8 cellular contexts compared by ENCODE assay signal in genomic region chr18:58493516-58494253, GRCh38.
A peak's percentile ranks its signal among the peaks of the same experiment; 100 is the strongest.
DNase-seq lines count a peak whose midpoint lies in the region; ATAC-seq and TF ChIP-seq lines count a peak whose summit lies in the region.

No MANE protein-coding gene starts in this region.

- DNase-seq in CD4-positive, alpha-beta T cell: peak; percentile 48 to 68 (median 55)
- DNase-seq in Kasumi-1 (lab: John Stamatoyannopoulos, UW) (peak; percentile 73 to 80), RKO (ENCODE audit: low spot score) (peak; percentile 69), fibroblast of pulmonary artery (ENCODE audit: low read depth) (peak; percentile 87), non-pigmented ciliary epithelial cell (ENCODE audit: low read depth) (peak; percentile 59)
- DNase-seq in activated T-helper 1 cell treated with anti-CD3 and anti-CD28 coated beads, Interleukin-12 subunit alpha, Interleukin-12 subunit beta, Interleukin-2, Interleukin-4 antibody, amounts not matched to agents 30 ng/mL and 10 ng/mL and 1 ng/mL, durations not matched to agents 14 hours and 24 hours and 36 hours (ENCODE audit: low spot score): peak; percentile 57

- H3K36me3 ChIP-seq in stomach smooth muscle (ENCODE audit: control insufficient read depth in 2 of 2, insufficient read depth in 2 of 2, low read length in 2 of 2): no peaks in the 10 kb centered on the region

- peaks cover 37% of the 10 kb centered on the region for H3K4me1 ChIP-seq in stomach smooth muscle (ENCODE audit: control insufficient read depth, insufficient read depth, low read length)

- peak overlapping the region in 1 of 2 donors; percentile 42 for H3K9ac ChIP-seq in stomach smooth muscle (ENCODE audit: low read length in 2 of 2)

- H3K4me3 ChIP-seq in fibroblast of pulmonary artery (replicated peaks; ENCODE audit: low read depth, low read length): peak overlapping the region; percentile 14
- H3K4me3 ChIP-seq in stomach smooth muscle (ENCODE audit: low read length in 2 of 2): peak overlapping the region; percentile 13 to 66

- no peak overlapping the region for H3K27ac ChIP-seq in CD4-positive, alpha-beta T cell (ENCODE audit: low read depth, low read length)
- peak overlapping the region; percentile 46 for H3K27ac ChIP-seq in stomach smooth muscle (ENCODE audit: low read length)

- no peak overlapping the region for H3K4me3 Mint-ChIP-seq in CD4-positive, alpha-beta T cell
- no peak overlapping the region for H3K4me3 Mint-ChIP-seq in activated T-helper 1 cell treated with anti-CD3 and anti-CD28 coated beads, Interleukin-12 subunit alpha, Interleukin-12 subunit beta, Interleukin-2, Interleukin-4 antibody, amounts not matched to agents 30 ng/mL and 10 ng/mL and 1 ng/mL, durations not matched to agents 14 hours and 24 hours and 36 hours

- peak; percentile 96 for ATAC-seq in CD4-positive, alpha-beta T cell (ENCODE audit: poor library complexity)
- peak; percentile 55 for ATAC-seq in GM21390 (IDR thresholded peaks at IDR 0.05; ENCODE audit: unreplicated experiment)

- peaks cover 7% of the 10 kb centered on the region for H3K4me1 Mint-ChIP-seq in CD4-positive, alpha-beta T cell (ENCODE audit: low read depth)
- H3K4me1 Mint-ChIP-seq in activated T-helper 1 cell treated with anti-CD3 and anti-CD28 coated beads, Interleukin-12 subunit alpha, Interleukin-12 subunit beta, Interleukin-2, Interleukin-4 antibody, amounts not matched to agents 30 ng/mL and 10 ng/mL and 1 ng/mL, durations not matched to agents 14 hours and 24 hours and 36 hours (ENCODE audit: low read depth): peaks cover 12% of the 10 kb centered on the region

- H3K36me3 Mint-ChIP-seq in CD4-positive, alpha-beta T cell (ENCODE audit: low read depth): no peaks in the 10 kb centered on the region
- no peaks in the 10 kb centered on the region for H3K36me3 Mint-ChIP-seq in activated T-helper 1 cell treated with anti-CD3 and anti-CD28 coated beads, Interleukin-12 subunit alpha, Interleukin-12 subunit beta, Interleukin-2, Interleukin-4 antibody, amounts not matched to agents 30 ng/mL and 10 ng/mL and 1 ng/mL, durations not matched to agents 14 hours and 24 hours and 36 hours (ENCODE audit: low read depth)

- no peak overlapping the region for H3K27ac Mint-ChIP-seq in CD4-positive, alpha-beta T cell
- no peak overlapping the region for H3K27ac Mint-ChIP-seq in activated T-helper 1 cell treated with anti-CD3 and anti-CD28 coated beads, Interleukin-12 subunit alpha, Interleukin-12 subunit beta, Interleukin-2, Interleukin-4 antibody, amounts not matched to agents 30 ng/mL and 10 ng/mL and 1 ng/mL, durations not matched to agents 14 hours and 24 hours and 36 hours

- no peaks in the 10 kb centered on the region for H3K9me3 ChIP-seq in CD4-positive, alpha-beta T cell (ENCODE audit: control insufficient read depth, low read length)
- no peaks in the 10 kb centered on the region for H3K9me3 ChIP-seq in stomach smooth muscle (ENCODE audit: control insufficient read depth in 2 of 2, low read length in 2 of 2)

- POLR2A ChIA-PET in CD4-positive, alpha-beta T cell (lab: Charles Lee): interaction anchor here (0.7 kb wide), 1 partner anchor 92 kb away, joined by 3 read pairs; no protein-coding TSS in a partner anchor

- intact Hi-C loops in CD4-positive, alpha-beta T cell (cut with DNase I, micrococcal nuclease): loop anchor here (2.0 to 10.0 kb wide), 6 partner anchors 91 to 611 kb away; partner anchors contain the start of gene NEDD4L (in 1 of the 2)
- intact Hi-C loops in activated T-helper 1 cell treated with anti-CD3 and anti-CD28 coated beads, Interleukin-12 subunit alpha, Interleukin-12 subunit beta, Interleukin-2, Interleukin-4 antibody, amounts not matched to agents 30 ng/mL and 10 ng/mL and 1 ng/mL, durations not matched to agents 14 hours and 24 hours and 36 hours (cut with micrococcal nuclease): loop anchor here (1.0 to 5.0 kb wide), 3 partner anchors 93 to 451 kb away; partner anchors contain the start of gene NEDD4L

- peaks cover 6% of the 10 kb centered on the region for H3K27me3 ChIP-seq in CD4-positive, alpha-beta T cell (ENCODE audit: control insufficient read depth, insufficient read depth, low read length)
- H3K27me3 ChIP-seq in stomach smooth muscle (ENCODE audit: control insufficient read depth in 1 of 2, insufficient read depth in 2 of 2, low read length in 2 of 2): no peaks in the 10 kb centered on the region

- peaks cover 38% of the 10 kb centered on the region for H3K27me3 Mint-ChIP-seq in CD4-positive, alpha-beta T cell
- peaks cover 39% of the 10 kb centered on the region for H3K27me3 Mint-ChIP-seq in activated T-helper 1 cell treated with anti-CD3 and anti-CD28 coated beads, Interleukin-12 subunit alpha, Interleukin-12 subunit beta, Interleukin-2, Interleukin-4 antibody, amounts not matched to agents 30 ng/mL and 10 ng/mL and 1 ng/mL, durations not matched to agents 14 hours and 24 hours and 36 hours (ENCODE audit: insufficient read depth)

- peak; percentile 86 for TF ChIP-seq CTCF in CD4-positive, alpha-beta T cell (IDR thresholded peaks at IDR 0.05)
- peak; percentile 89 for TF ChIP-seq CTCF in fibroblast of pulmonary artery (IDR thresholded peaks at IDR 0.05; ENCODE audit: low read length, missing control alignments)

- no peaks in the 10 kb centered on the region for H3K9me3 Mint-ChIP-seq in CD4-positive, alpha-beta T cell
- no peaks in the 10 kb centered on the region for H3K9me3 Mint-ChIP-seq in activated T-helper 1 cell treated with anti-CD3 and anti-CD28 coated beads, Interleukin-12 subunit alpha, Interleukin-12 subunit beta, Interleukin-2, Interleukin-4 antibody, amounts not matched to agents 30 ng/mL and 10 ng/mL and 1 ng/mL, durations not matched to agents 14 hours and 24 hours and 36 hours

- CTCF ChIA-PET in CD4-positive, alpha-beta T cell (lab: Charles Lee): no interaction called here
